Comparison of ENCODE assay signal across 8 cellular contexts in the genomic region with DNA sequence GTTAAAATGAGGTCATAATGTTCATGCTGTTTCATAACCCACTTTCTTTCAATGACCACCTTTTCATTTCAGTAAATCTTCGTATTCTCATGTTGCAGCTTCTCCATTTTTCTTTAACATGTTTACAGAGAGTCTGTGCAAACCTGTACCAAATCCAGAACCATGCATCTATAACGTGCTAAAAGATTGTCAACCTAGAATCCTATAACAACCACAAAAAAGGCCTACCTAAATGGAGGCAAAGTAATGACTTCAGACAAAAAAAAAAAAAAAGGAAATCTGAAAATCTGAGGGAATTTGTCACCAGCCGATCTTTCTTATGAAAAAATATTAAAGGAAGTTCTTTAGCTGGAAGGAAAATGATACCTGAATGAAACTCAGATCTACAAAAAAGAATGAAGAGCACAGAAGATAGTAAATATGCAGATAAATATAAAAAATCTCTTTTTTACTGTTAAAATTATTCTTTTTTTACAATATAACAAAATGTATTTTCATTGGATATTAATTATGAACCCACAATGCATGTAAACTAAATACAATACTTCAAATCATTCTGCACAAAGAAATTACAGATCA. TPM values are rescaled to one million over a fixed set of nuclear protein-coding genes. Genes with fewer than 3 reads are reported as not detected.
A peak's percentile ranks its signal among the peaks of the same experiment; 100 is the strongest.
DNase-seq lines count a peak whose midpoint lies in the region; ATAC-seq and TF ChIP-seq lines count a peak whose summit lies in the region.

No MANE protein-coding gene starts in this region.

- H3K27me3 Mint-ChIP-seq in activated naive CD4-positive, alpha-beta T cell treated with anti-CD3 and anti-CD28 coated beads, Interleukin-2, amount 50 U/mL, for 24 hours: no peaks in the 10 kb centered on the region
- H3K27me3 Mint-ChIP-seq in activated naive CD8-positive, alpha-beta T cell treated with anti-CD3 and anti-CD28 coated beads, Interleukin-2, amount 50 U/mL, for 24 hours: no peaks in the 10 kb centered on the region
- H3K27me3 Mint-ChIP-seq in type B pancreatic cell: peaks cover 74% of the 10 kb centered on the region

- peaks cover 9% of the 10 kb centered on the region for H3K9me3 Mint-ChIP-seq in activated naive CD4-positive, alpha-beta T cell treated with anti-CD3 and anti-CD28 coated beads, Interleukin-2, amount 50 U/mL, for 24 hours
- peaks cover 19% of the 10 kb centered on the region for H3K9me3 Mint-ChIP-seq in activated naive CD8-positive, alpha-beta T cell treated with anti-CD3 and anti-CD28 coated beads, Interleukin-2, amount 50 U/mL, for 24 hours
- H3K9me3 Mint-ChIP-seq in type B pancreatic cell: peaks cover 10% of the 10 kb centered on the region

- no peaks in the 10 kb centered on the region for H3K9me3 ChIP-seq in right lobe of liver

- TF ChIP-seq POLR2A in right lobe of liver (IDR thresholded peaks at IDR 0.05): no peak

- intact Hi-C loops in right lobe of liver (cut with DNase I): no loop called here

- WGBS in right lobe of liver (ENCODE audit: insufficient coverage, low coverage, low lambda C conversion rate, missing lambda C conversion rate): 19% methylated on average over 3 of the region's 3 CpGs

- peaks cover 3% of the 10 kb centered on the region for H3K36me3 Mint-ChIP-seq in activated naive CD4-positive, alpha-beta T cell treated with anti-CD3 and anti-CD28 coated beads, Interleukin-2, amount 50 U/mL, for 24 hours
- H3K36me3 Mint-ChIP-seq in activated naive CD8-positive, alpha-beta T cell treated with anti-CD3 and anti-CD28 coated beads, Interleukin-2, amount 50 U/mL, for 24 hours (ENCODE audit: low read depth): peaks cover 22% of the 10 kb centered on the region
- H3K36me3 Mint-ChIP-seq in type B pancreatic cell: peaks cover 14% of the 10 kb centered on the region

- TF ChIP-seq CTCF in right lobe of liver (IDR thresholded peaks at IDR 0.05) (no peak), type B pancreatic cell (conservative IDR thresholded peaks at IDR 0.05) (no peak)

- no peak for DNase-seq in activated naive CD4-positive, alpha-beta T cell treated with anti-CD3 and anti-CD28 coated beads, Interleukin-2, amount 50 U/mL, for 16 hours
- DNase-seq in activated naive CD8-positive, alpha-beta T cell treated with anti-CD3 and anti-CD28 coated beads, Interleukin-2, amount 50 U/mL, for 24 hours: no peak
- DNase-seq in right lobe of liver: no peak
- DNase-seq in type B pancreatic cell (ENCODE audit: extremely low spot score, unreplicated experiment): no peak
- no peak for DNase-seq in NCI-H1417 treated with DMSO at 0.1 percent for 48 hours (lab: John Stamatoyannopoulos, UW)

- H3K4me1 Mint-ChIP-seq in activated naive CD4-positive, alpha-beta T cell treated with anti-CD3 and anti-CD28 coated beads, Interleukin-2, amount 50 U/mL, for 24 hours: peaks cover 66% of the 10 kb centered on the region
- peaks cover 48% of the 10 kb centered on the region for H3K4me1 Mint-ChIP-seq in activated naive CD8-positive, alpha-beta T cell treated with anti-CD3 and anti-CD28 coated beads, Interleukin-2, amount 50 U/mL, for 24 hours
- peaks cover 5% of the 10 kb centered on the region for H3K4me1 Mint-ChIP-seq in type B pancreatic cell (ENCODE audit: unreplicated experiment)

- ATAC-seq in activated naive CD8-positive, alpha-beta T cell treated with anti-CD3 and anti-CD28 coated beads, Interleukin-2, amount 50 U/mL, for 24 hours: no peak
- ATAC-seq in right lobe of liver (no peak), HG03196 (IDR thresholded peaks at IDR 0.05; ENCODE audit: unreplicated experiment) (no peak), GM21825 (IDR thresholded peaks at IDR 0.05; ENCODE audit: unreplicated experiment) (no peak)

- H3K27me3 ChIP-seq in right lobe of liver: peaks cover 0 to 16% of the 10 kb centered on the region in 2 donors

- peak overlapping the region in 2 of 3 donors; percentile 63 to 88 for H3K27ac ChIP-seq in right lobe of liver

- peak overlapping the region; percentile 96 for H3K27ac Mint-ChIP-seq in activated naive CD4-positive, alpha-beta T cell treated with anti-CD3 and anti-CD28 coated beads, Interleukin-2, amount 50 U/mL, for 24 hours
- peak overlapping the region; percentile 98 for H3K27ac Mint-ChIP-seq in activated naive CD8-positive, alpha-beta T cell treated with anti-CD3 and anti-CD28 coated beads, Interleukin-2, amount 50 U/mL, for 24 hours
- no peak overlapping the region for H3K27ac Mint-ChIP-seq in type B pancreatic cell

- H3K4me3 ChIP-seq in right lobe of liver: peak overlapping the region; percentile 32 to 43 (median 41)

- H3K4me3 Mint-ChIP-seq in activated naive CD4-positive, alpha-beta T cell treated with anti-CD3 and anti-CD28 coated beads, Interleukin-2, amount 50 U/mL, for 24 hours: peak overlapping the region; percentile 97
- H3K4me3 Mint-ChIP-seq in activated naive CD8-positive, alpha-beta T cell treated with anti-CD3 and anti-CD28 coated beads, Interleukin-2, amount 50 U/mL, for 24 hours: peak overlapping the region; percentile 96
- H3K4me3 Mint-ChIP-seq in type B pancreatic cell: peak overlapping the region; percentile 91

- no peaks in the 10 kb centered on the region for H3K4me1 ChIP-seq in right lobe of liver

- no peaks in the 10 kb centered on the region for H3K36me3 ChIP-seq in right lobe of liver

RNA-seq across cellular contexts. Expression of a gene that starts 1.4 kb away (rescaled TPM):
- total RNA-seq in right lobe of liver (1 to 10 TPM; 1.4 to 8.9 (median 6.0) TPM), type B pancreatic cell (ENCODE audit: low replicate concordance) (19.8 and 30.7 TPM in 2 replicates)

RNA-seq across cellular contexts. Expression of a gene that starts 57.4 kb away (rescaled TPM):
- total RNA-seq in right lobe of liver (1 to 10 TPM in 5 of 6 experiments, under 1 TPM in 1; 0.84 to 3.3 (median 1.6) TPM), type B pancreatic cell (ENCODE audit: low replicate concordance) (5.2 and 6.6 TPM in 2 replicates)
